1 cellular context compared by ENCODE assay signal in genomic region chr9:135850737-135851136, GRCh38.
TF ChIP-seq lines count a peak whose summit lies in the region.

No MANE protein-coding gene starts in this region.

TF ChIP-seq in GM23338, 12 proteins besides CTCF, POLR2A, EP300 and RAD21:
- no peak for TF ChIP-seq JUNB (IDR thresholded peaks at IDR 0.05; ENCODE audit: unreplicated experiment)
- no peak for TF ChIP-seq ZNF462 (CRISPR knock-in tag; IDR thresholded peaks at IDR 0.05)
- no peak for TF ChIP-seq NANOG (IDR thresholded peaks at IDR 0.05; ENCODE audit: borderline replicate concordance)
- no peak for TF ChIP-seq STAT1 (IDR thresholded peaks at IDR 0.05; ENCODE audit: unreplicated experiment)
- TF ChIP-seq CREB1 (CRISPR knock-in tag; IDR thresholded peaks at IDR 0.05; ENCODE audit: low read depth) = no peak
- TF ChIP-seq ZNF331 (CRISPR knock-in tag; IDR thresholded peaks at IDR 0.05; ENCODE audit: low read depth) = no peak
- no peak for TF ChIP-seq POLR2AphosphoS5 (IDR thresholded peaks at IDR 0.05; ENCODE audit: low read depth)
- TF ChIP-seq EZH2 (IDR thresholded peaks at IDR 0.05; ENCODE audit: low read depth, unreplicated experiment) = no peak
- no peak for TF ChIP-seq EZH2phosphoT487 (IDR thresholded peaks at IDR 0.05; ENCODE audit: unreplicated experiment)
- TF ChIP-seq, protein P1, sequence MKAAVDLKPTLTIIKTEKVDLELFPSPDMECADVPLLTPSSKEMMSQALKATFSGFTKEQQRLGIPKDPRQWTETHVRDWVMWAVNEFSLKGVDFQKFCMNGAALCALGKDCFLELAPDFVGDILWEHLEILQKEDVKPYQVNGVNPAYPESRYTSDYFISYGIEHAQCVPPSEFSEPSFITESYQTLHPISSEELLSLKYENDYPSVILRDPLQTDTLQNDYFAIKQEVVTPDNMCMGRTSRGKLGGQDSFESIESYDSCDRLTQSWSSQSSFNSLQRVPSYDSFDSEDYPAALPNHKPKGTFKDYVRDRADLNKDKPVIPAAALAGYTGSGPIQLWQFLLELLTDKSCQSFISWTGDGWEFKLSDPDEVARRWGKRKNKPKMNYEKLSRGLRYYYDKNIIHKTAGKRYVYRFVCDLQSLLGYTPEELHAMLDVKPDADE (IDR thresholded peaks at IDR 0.05) = no peak
- no peak for TF ChIP-seq REST (IDR thresholded peaks at IDR 0.05; ENCODE audit: unreplicated experiment)
- no peak for TF ChIP-seq ZNF114 (CRISPR knock-in tag; IDR thresholded peaks at IDR 0.05)
TF ChIP-seq in GM23338: peak in this region for 0.
